In the genomic region with DNA sequence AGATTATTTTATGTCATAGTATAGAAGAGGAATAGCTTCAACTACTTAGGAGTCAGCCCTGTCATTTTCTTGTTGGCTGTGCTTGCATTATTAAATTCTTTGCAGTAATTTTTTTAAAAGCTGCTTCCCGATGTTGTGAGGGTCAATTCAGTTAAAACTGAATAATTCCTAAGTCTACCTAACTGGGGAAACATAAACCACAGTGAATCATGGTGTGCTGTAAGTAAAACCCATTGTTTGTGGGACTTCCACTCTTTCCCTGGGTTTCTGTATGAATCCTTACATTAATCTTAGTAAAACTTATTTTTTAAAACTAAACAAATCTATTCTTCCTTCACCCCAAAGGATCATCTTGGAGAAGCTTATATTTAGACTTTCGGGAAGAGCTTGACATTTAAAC, we compare ENCODE assay signal across 24 cellular contexts. TPM values are rescaled to one million over a fixed set of nuclear protein-coding genes. Genes with fewer than 3 reads are reported as not detected.
DNase-seq lines count a peak whose midpoint lies in the region; ATAC-seq and TF ChIP-seq lines count a peak whose summit lies in the region.
"Had no signal": no experiment of that assay in that cellular context is flagged by ENCODE, and none has a peak within 500 bp of the region (broad histone marks: within the 10 kb centered on the region; RNA-seq: fewer than 3 reads in every experiment).

No MANE protein-coding gene starts in this region.

- H3K4me2 ChIP-seq in GM23338 (peak overlapping the region; percentile 61), PC-3 (ENCODE audit: low read length) (peak overlapping the region; percentile 78), neural progenitor cell (peak overlapping the region; percentile 53)
- H3K4me2 ChIP-seq: PC-9 had no signal

- POLR2A ChIA-PET in PC-3 (lab: Charles Lee; ENCODE audit: unreplicated experiment): interaction anchor here (0.5 to 0.7 kb wide), 4 partner anchors 25 to 81 kb away, joined by 3 to 4 read pairs (median 4); no protein-coding TSS in a partner anchor

- peak overlapping the region; percentile 66 for H3K27ac ChIP-seq in GM23338 (ENCODE audit: low read depth)
- peak overlapping the region; percentile 49 for H3K27ac ChIP-seq in PC-3 (ENCODE audit: low read length)
- H3K27ac ChIP-seq in neural progenitor cell: peak overlapping the region; percentile 1
- H3K27ac ChIP-seq in effector memory CD4-positive, alpha-beta T cell (ENCODE audit: insufficient read depth, low read length, poor library complexity, severe bottlenecking): no peak overlapping the region
- H3K27ac ChIP-seq: PC-9, skin epidermis, tibial artery had no signal

- 0 out of 2 replicates have a peak overlapping the region, but pooled peaks have one; percentile 2 for H3K9ac ChIP-seq in PC-3 (ENCODE audit: low read length)
- H3K9ac ChIP-seq in endocrine pancreas (ENCODE audit: control insufficient read depth, insufficient read depth, low read length): no peak overlapping the region
- H3K9ac ChIP-seq in neural progenitor cell: no peak overlapping the region

- peaks cover 89% of the 10 kb centered on the region for H3K79me2 ChIP-seq in GM23338 (replicated peaks; ENCODE audit: insufficient read depth)
- peaks cover 93% of the 10 kb centered on the region for H3K79me2 ChIP-seq in PC-3 (ENCODE audit: low read length)
- peaks cover 93% of the 10 kb centered on the region for H3K79me2 ChIP-seq in neural progenitor cell (ENCODE audit: low read depth)

- no peaks in the 10 kb centered on the region for H3K27me3 ChIP-seq in GM23338 (ENCODE audit: insufficient read depth)
- H3K27me3 ChIP-seq in PC-3 (ENCODE audit: low read length): no peaks in the 10 kb centered on the region
- no peaks in the 10 kb centered on the region for H3K27me3 ChIP-seq in endocrine pancreas (ENCODE audit: control insufficient read depth, insufficient read depth, low read length)
- H3K27me3 ChIP-seq in neural progenitor cell: no peaks in the 10 kb centered on the region
- no peaks in the 10 kb centered on the region for H3K27me3 ChIP-seq in effector memory CD4-positive, alpha-beta T cell (replicated peaks; ENCODE audit: control insufficient read depth, insufficient read depth, low read length, poor library complexity, severe bottlenecking)
- H3K27me3 ChIP-seq: tibial artery had no signal

- H3F3A ChIP-seq in GM23338 (replicated peaks; ENCODE audit: low read depth): no peaks in the 10 kb centered on the region
- no peaks in the 10 kb centered on the region for H3F3A ChIP-seq in PC-3 (ENCODE audit: low read length, unreplicated experiment)
- peaks cover 10% of the 10 kb centered on the region for H3F3A ChIP-seq in neural progenitor cell (ENCODE audit: low read depth)

- H4K20me1 ChIP-seq in GM23338 (replicated peaks; ENCODE audit: insufficient read depth) (no peaks in the 10 kb centered on the region), PC-3 (ENCODE audit: low read length) (peaks cover 81% of the 10 kb centered on the region), neural progenitor cell (ENCODE audit: low read depth) (peaks cover 88% of the 10 kb centered on the region)

- TF ChIP-seq CTCF in GM23338 (conservative IDR thresholded peaks at IDR 0.05; ENCODE audit: low read depth in 2 of 2) (no peak), PC-3 (conservative IDR thresholded peaks at IDR 0.05; ENCODE audit: low read depth, low read length) (no peak), neural progenitor cell (IDR thresholded peaks at IDR 0.05) (no peak)

- H3K4me3 Mint-ChIP-seq in GM23338 (peak overlapping the region; percentile 48), neural progenitor cell (no peak overlapping the region)
- H3K4me3 Mint-ChIP-seq in effector memory CD8-positive, alpha-beta T cell: no peak overlapping the region
- H3K4me3 Mint-ChIP-seq: immature natural killer cell had no signal

- H3K36me3 Mint-ChIP-seq in GM23338 (ENCODE audit: low read depth) (no peaks in the 10 kb centered on the region), neural progenitor cell (peaks cover 17% of the 10 kb centered on the region)
- H3K36me3 Mint-ChIP-seq in effector memory CD8-positive, alpha-beta T cell (ENCODE audit: insufficient read depth): peaks cover 15% of the 10 kb centered on the region
- H3K36me3 Mint-ChIP-seq: immature natural killer cell had no signal

- H3K36me3 ChIP-seq in GM23338 (ENCODE audit: insufficient read depth): no peaks in the 10 kb centered on the region
- 0 out of 2 replicates have a peak, but pooled peaks cover 3% of the 10 kb centered on the region for H3K36me3 ChIP-seq in PC-3 (ENCODE audit: low read depth, low read length)
- no peaks in the 10 kb centered on the region for H3K36me3 ChIP-seq in endocrine pancreas (ENCODE audit: control insufficient read depth, insufficient read depth, low read length)
- no peaks in the 10 kb centered on the region for H3K36me3 ChIP-seq in neural progenitor cell
- no peaks in the 10 kb centered on the region for H3K36me3 ChIP-seq in effector memory CD4-positive, alpha-beta T cell (ENCODE audit: control insufficient read depth, insufficient read depth, low read length)
- H3K36me3 ChIP-seq: tibial artery had no signal

- peaks cover 59% of the 10 kb centered on the region for H3K4me1 Mint-ChIP-seq in GM23338
- H3K4me1 Mint-ChIP-seq in neural progenitor cell: peaks cover 37% of the 10 kb centered on the region
- peaks cover 40 to 58% of the 10 kb centered on the region in 2 donors for H3K4me1 Mint-ChIP-seq in effector memory CD8-positive, alpha-beta T cell (ENCODE audit: low read depth in 2 of 2)

- H3K27ac Mint-ChIP-seq in GM23338: peak overlapping the region; percentile 87; the same call in 1 of the 2 replicates
- H3K27ac Mint-ChIP-seq in neural progenitor cell: no peak overlapping the region
- peak overlapping the region in 1 of 2 donors; percentile 5 for H3K27ac Mint-ChIP-seq in effector memory CD8-positive, alpha-beta T cell
- H3K27ac Mint-ChIP-seq: CD4-positive, CD25-positive, alpha-beta regulatory T cell had no signal

- H2AFZ ChIP-seq in GM23338: no peak overlapping the region
- no peak overlapping the region for H2AFZ ChIP-seq in PC-3 (ENCODE audit: low read length)
- no peak overlapping the region for H2AFZ ChIP-seq in neural progenitor cell (replicated peaks)
- H2AFZ ChIP-seq: PC-9 had no signal

- CTCF ChIA-PET in PC-3 (lab: Charles Lee): interaction anchor here (0.9 kb wide), 1 partner anchor 87 kb away, joined by 3 read pairs; no protein-coding TSS in a partner anchor

- ATAC-seq in GM23338: no peak
- no peak for ATAC-seq in PC-3
- ATAC-seq in effector memory CD8-positive, alpha-beta T cell (replicated peaks): no peak
- ATAC-seq: left ventricle myocardium superior, mucosa of descending colon had no signal

- intact Hi-C loops in PC-3 (cut with micrococcal nuclease): loop anchor here (2.0 to 10.0 kb wide), 3 partner anchors 13 to 533 kb away; no protein-coding TSS in a partner anchor

- peak overlapping the region; percentile 21 for H3K4me3 ChIP-seq in GM23338
- peak overlapping the region; percentile 79 for H3K4me3 ChIP-seq in PC-3 (ENCODE audit: low read length)
- peak overlapping the region; percentile 8 for H3K4me3 ChIP-seq in endocrine pancreas (ENCODE audit: control insufficient read depth, insufficient read depth, low read length)
- H3K4me3 ChIP-seq in neural progenitor cell: no peak overlapping the region
- no peak overlapping the region for H3K4me3 ChIP-seq in effector memory CD4-positive, alpha-beta T cell (ENCODE audit: insufficient read depth, low read depth, low read length, poor library complexity, severe bottlenecking)
- H3K4me3 ChIP-seq: mucosa of descending colon, PC-9, skin epidermis, tibial artery had no signal

- H3K9me3 ChIP-seq in PC-3 (ENCODE audit: low read length) (no peaks in the 10 kb centered on the region), endocrine pancreas (ENCODE audit: control insufficient read depth, low read length) (no peaks in the 10 kb centered on the region), neural progenitor cell (ENCODE audit: low read depth) (no peaks in the 10 kb centered on the region)
- no peaks in the 10 kb centered on the region for H3K9me3 ChIP-seq in effector memory CD4-positive, alpha-beta T cell (ENCODE audit: control insufficient read depth, low read length)
- H3K9me3 ChIP-seq: mucosa of descending colon, tibial artery had no signal

- H3K9me2 ChIP-seq in GM23338 (ENCODE audit: insufficient read depth) (no peaks in the 10 kb centered on the region), PC-3 (replicated peaks; ENCODE audit: low read length) (no peaks in the 10 kb centered on the region)

- DNase-seq in GM23338 (ENCODE audit: low spot score) (no peak), PC-3 (peak; percentile 85), neural progenitor cell (ENCODE audit: low spot score) (no peak), EL (no peak), CD1c-positive myeloid dendritic cell (ENCODE audit: extremely low spot score) (no peak)
- no peak for DNase-seq in effector memory CD4-positive, alpha-beta T cell
- no peak for DNase-seq in effector memory CD8-positive, alpha-beta T cell
- DNase-seq: activated CD8-positive, alpha-beta memory T cell treated with anti-CD3 and anti-CD28 coated beads, Interleukin-2, amount 50 U/mL, for 4 hours; activated effector memory CD4-positive, alpha-beta T cell treated with anti-CD3 and anti-CD28 coated beads, Interleukin-2, amount 50 U/mL, for 16 hours; CD4-positive, CD25-positive, alpha-beta regulatory T cell; effector CD4-positive, alpha-beta T cell; immature natural killer cell; KBM-7; left ventricle myocardium superior; mucosa of descending colon; NCI-H1092 treated with DMSO at 0.1 percent for 48 hours; NCI-H2029 treated with DMSO at 0.1 percent for 48 hours; PC-9; SIG-M5; stimulated activated naive CD4-positive, alpha-beta T cell treated with Interleukin-2 at 50 U/mL for 16 hours; T-helper 1 cell; tibial artery had no signal

- H3K4me1 ChIP-seq in GM23338 (ENCODE audit: insufficient read depth) (peaks cover 58% of the 10 kb centered on the region), PC-3 (ENCODE audit: insufficient read depth, low read length) (peaks cover 37% of the 10 kb centered on the region), endocrine pancreas (ENCODE audit: control insufficient read depth, insufficient read depth, low read length) (peaks cover 54% of the 10 kb centered on the region), neural progenitor cell (peaks cover 42% of the 10 kb centered on the region)
- H3K4me1 ChIP-seq in effector memory CD4-positive, alpha-beta T cell (ENCODE audit: control insufficient read depth, insufficient read depth, low read length, poor library complexity, severe bottlenecking): peaks cover 6% of the 10 kb centered on the region

- H3K27me3 Mint-ChIP-seq in GM23338 (ENCODE audit: insufficient read depth, low read depth, poor library complexity) (peaks cover 5% of the 10 kb centered on the region), neural progenitor cell (ENCODE audit: insufficient read depth, low read depth) (peaks cover 2% of the 10 kb centered on the region)
- no peaks in the 10 kb centered on the region for H3K27me3 Mint-ChIP-seq in effector memory CD8-positive, alpha-beta T cell

- no peaks in the 10 kb centered on the region for H3K9me3 Mint-ChIP-seq in GM23338
- peaks cover 2% of the 10 kb centered on the region for H3K9me3 Mint-ChIP-seq in neural progenitor cell
- no peaks in the 10 kb centered on the region for H3K9me3 Mint-ChIP-seq in effector memory CD8-positive, alpha-beta T cell
- H3K9me3 Mint-ChIP-seq: immature natural killer cell had no signal

- no TSS peak for BruUV-seq in PC-3 (replicated peaks; lab: Mats Ljungman, UMichigan)

RNA-seq across cellular contexts. Expression of gene SUCO, which starts 4.4 kb away (rescaled TPM):
- 45.9 and 49.8 TPM in 2 replicates for total RNA-seq in GM23338 (2014; rRNA removed; shearing (Covaris generic))
- 14.1 and 18.0 TPM in 2 replicates for polyA plus RNA-seq in GM23338 (2016; fragmentation: Nextera tagmentation; extraction: Ambion mirVana)
- total RNA-seq in PC-3 (2014; rRNA removed) (72.0 and 81.3 TPM in 2 replicates), neural progenitor cell (ENCODE audit: low replicate concordance) (73.5 and 109 TPM in 2 replicates)

Comparison
In these comparisons a context has a peak if more than half of its experiments do, and no peak if none do; other contexts are left out.
1. H3K4me3 ChIP-seq: peak in GM23338 (single experiment), PC-3 (single experiment) and endocrine pancreas (single experiment); none in neural progenitor cell (single experiment) and effector memory CD4-positive, alpha-beta T cell (single experiment).
2. Peak in every context shown above with its lines, with median percentiles within 50 percentile points of each other: H3K4me2 ChIP-seq.